22 cellular contexts compared by ENCODE assay signal in genomic region chr4:61785766-61786165, GRCh38.
"Had no signal": no experiment of that assay in that cellular context is flagged by ENCODE, and none has a peak within 500 bp of the region (broad histone marks: within the 10 kb centered on the region; RNA-seq: fewer than 3 reads in every experiment).

No MANE protein-coding gene starts in this region.

- H3K4me1 Mint-ChIP-seq: endodermal cell had no signal

- H3K27me3 Mint-ChIP-seq: dendritic cell treated with granulocyte-macrophage colony-stimulating factor and Interleukin-4, amounts not matched to agents 40 ng/mL and 50 ng/mL, for 4 days; effector memory CD8-positive, alpha-beta T cell had no signal

- H3K4me3 Mint-ChIP-seq: dendritic cell treated with granulocyte-macrophage colony-stimulating factor and Interleukin-4, amounts not matched to agents 40 ng/mL and 50 ng/mL, for 4 days; effector memory CD8-positive, alpha-beta T cell; endodermal cell had no signal

- H3K4me3 ChIP-seq: colonic mucosa, coronary artery, dorsolateral prefrontal cortex, esophagus muscularis mucosa, esophagus squamous epithelium, gastrocnemius medialis, gastroesophageal sphincter, heart left ventricle, heart right ventricle had no signal

- H3K27ac Mint-ChIP-seq: dendritic cell treated with granulocyte-macrophage colony-stimulating factor and Interleukin-4, amounts not matched to agents 40 ng/mL and 50 ng/mL, for 4 days; effector memory CD8-positive, alpha-beta T cell; endodermal cell had no signal

- DNase-seq: colonic mucosa; cortex of kidney; dermis blood vessel endothelial cell; effector CD4-positive, alpha-beta T cell; effector CD8-positive, alpha-beta T cell; effector memory CD4-positive, alpha-beta T cell; effector memory CD8-positive, alpha-beta T cell; endodermal cell; erythroblast; esophagus squamous epithelium; foreskin keratinocyte; foreskin melanocyte; gastrocnemius medialis; glutamatergic neuron; head of caudate nucleus; heart left ventricle; heart right ventricle had no signal
